1 cellular context compared by ENCODE assay signal in genomic region chr16:67872631-67873434, GRCh38.
TF ChIP-seq lines count a peak whose summit lies in the region.

Gene EDC4, plus strand, starts transcription at chr16:67873052. Its CDS starts 210 bp downstream, at chr16:67873262.

TF ChIP-seq in HepG2, 621 proteins besides CTCF, POLR2A, EP300 and RAD21 (continued from another document):
- TF ChIP-seq ZBTB2 (CRISPR knock-in tag; IDR thresholded peaks at IDR 0.05; ENCODE audit: low read depth) (peak; percentile 86), RORA (CRISPR knock-in tag; IDR thresholded peaks at IDR 0.05) (no peak), SSRP1 (CRISPR knock-in tag; IDR thresholded peaks at IDR 0.05) (peak; percentile 94; the same call in 1 of the 2 replicates), PHF20 (CRISPR knock-in tag; IDR thresholded peaks at IDR 0.05) (peak; percentile 96), ZMYM4 (CRISPR knock-in tag; IDR thresholded peaks at IDR 0.05) (peak; percentile 91), SNRNP70 (IDR thresholded peaks at IDR 0.05; ENCODE audit: low read depth, low read length) (no peak), JUND (CRISPR knock-in tag; IDR thresholded peaks at IDR 0.05) (no peak), ARID3A (IDR thresholded peaks at IDR 0.05; ENCODE audit: low read depth, low read length) (no peak), ZNF550 (CRISPR knock-in tag; IDR thresholded peaks at IDR 0.05; ENCODE audit: borderline replicate concordance) (0 out of 2 replicates have a peak, but pooled peaks have one; percentile 76), ZNF670 (CRISPR knock-in tag; IDR thresholded peaks at IDR 0.05; ENCODE audit: borderline replicate concordance) (peak; percentile 70; the same call in 1 of the 2 replicates), ZUFSP (CRISPR knock-in tag; IDR thresholded peaks at IDR 0.05; ENCODE audit: borderline replicate concordance) (no peak), ZNF383 (CRISPR knock-in tag; IDR thresholded peaks at IDR 0.05; ENCODE audit: borderline replicate concordance) (no peak), NKX3-1 (CRISPR knock-in tag; IDR thresholded peaks at IDR 0.05) (no peak), HDAC6 (IDR thresholded peaks at IDR 0.05; ENCODE audit: low read depth, low read length) (no peak), ZNF572 (CRISPR knock-in tag; IDR thresholded peaks at IDR 0.05) (peak; percentile 84; the same call in 1 of the 2 replicates), ZNF225 (CRISPR knock-in tag; IDR thresholded peaks at IDR 0.05) (0 out of 2 replicates have a peak, but pooled peaks have one; percentile 36), SCMH1 (CRISPR knock-in tag; IDR thresholded peaks at IDR 0.05; ENCODE audit: borderline replicate concordance) (no peak), ZNF850 (CRISPR knock-in tag; conservative IDR thresholded peaks at IDR 0.05) (peak; percentile 91; the same call in 1 of the 2 replicates), HHEX (CRISPR knock-in tag; IDR thresholded peaks at IDR 0.05) (peak; percentile 29; the same call in 1 of the 2 replicates), FOXA1 (IDR thresholded peaks at IDR 0.05) (no peak), FOXA1 (CRISPR knock-in tag; IDR thresholded peaks at IDR 0.05) (peak; percentile 47; the same call in 1 of the 2 replicates), RERE (CRISPR knock-in tag; IDR thresholded peaks at IDR 0.05; ENCODE audit: low read depth) (peak; percentile 77; the same call in 1 of the 2 replicates), TBL1XR1 (IDR thresholded peaks at IDR 0.05; ENCODE audit: borderline replicate concordance, low read length, partially characterized antibody) (peak; percentile 75), SIN3A (IDR thresholded peaks at IDR 0.05; ENCODE audit: borderline replicate concordance, low read depth, low read length) (peak; percentile 93), POLR2AphosphoS5 (IDR thresholded peaks at IDR 0.05; ENCODE audit: low read depth, low read length) (peak; percentile 92), ZNF792 (CRISPR knock-in tag; IDR thresholded peaks at IDR 0.05) (peak; percentile 94), U2AF1 (optimal IDR thresholded peaks at IDR 0.05; ENCODE audit: low read depth, low read length) (peak; percentile 86), HDAC1 (CRISPR knock-in tag; IDR thresholded peaks at IDR 0.05) (peak; percentile 89), ZNF253 (CRISPR knock-in tag; IDR thresholded peaks at IDR 0.05; ENCODE audit: borderline replicate concordance) (no peak; the same call in 1 of the 2 replicates), PRMT3 (CRISPR knock-in tag; IDR thresholded peaks at IDR 0.05; ENCODE audit: borderline replicate concordance, low read depth) (no peak), HMG20B (CRISPR knock-in tag; conservative IDR thresholded peaks at IDR 0.05) (peak; percentile 79), ZBTB38 (CRISPR knock-in tag; IDR thresholded peaks at IDR 0.05) (peak; percentile 96), ZNF331 (CRISPR knock-in tag; IDR thresholded peaks at IDR 0.05) (peak; percentile 89), ZSCAN25 (CRISPR knock-in tag; IDR thresholded peaks at IDR 0.05) (peak; percentile 84), SALL2 (CRISPR knock-in tag; IDR thresholded peaks at IDR 0.05) (peak; percentile 89), ZNF556 (CRISPR knock-in tag; IDR thresholded peaks at IDR 0.05; ENCODE audit: borderline replicate concordance) (peak; percentile 99), ELF3 (CRISPR knock-in tag; IDR thresholded peaks at IDR 0.05) (peak; percentile 92), ZNF749 (CRISPR knock-in tag; IDR thresholded peaks at IDR 0.05; ENCODE audit: borderline replicate concordance) (peak; percentile 84; the same call in 1 of the 2 replicates), ZBTB34 (CRISPR knock-in tag; IDR thresholded peaks at IDR 0.05) (no peak; the same call in 1 of the 2 replicates), DMAP1 (CRISPR knock-in tag; IDR thresholded peaks at IDR 0.05) (peak; percentile 93), HOXA7 (CRISPR knock-in tag; IDR thresholded peaks at IDR 0.05) (no peak), PAF1 (CRISPR knock-in tag; IDR thresholded peaks at IDR 0.05) (peak; percentile 94; the same call in 1 of the 2 replicates), SNAPC4 (CRISPR knock-in tag; IDR thresholded peaks at IDR 0.05) (no peak; the same call in 1 of the 2 replicates), KLF11 (CRISPR knock-in tag; IDR thresholded peaks at IDR 0.05) (peak; percentile 69; the same call in 1 of the 2 replicates), ZNF317 (CRISPR knock-in tag; IDR thresholded peaks at IDR 0.05) (no peak), ZNF883 (CRISPR knock-in tag; IDR thresholded peaks at IDR 0.05; ENCODE audit: not compliant biosample characterization) (peak; percentile 84), SRY (CRISPR knock-in tag; IDR thresholded peaks at IDR 0.05) (peak; percentile 92), ZNF136 (CRISPR knock-in tag; IDR thresholded peaks at IDR 0.05; ENCODE audit: low read depth) (0 out of 2 replicates have a peak, but pooled peaks have one; percentile 54), ZNF589 (CRISPR knock-in tag; conservative IDR thresholded peaks at IDR 0.05) (peak; percentile 90; the same call in 1 of the 2 replicates), ZNF660 (CRISPR knock-in tag; IDR thresholded peaks at IDR 0.05; ENCODE audit: borderline replicate concordance, low read depth) (no peak), TEAD3 (CRISPR knock-in tag; optimal IDR thresholded peaks at IDR 0.05; ENCODE audit: borderline replicate concordance) (peak; percentile 78), ELF4 (CRISPR knock-in tag; IDR thresholded peaks at IDR 0.05; ENCODE audit: borderline replicate concordance) (0 out of 2 replicates have a peak, but pooled peaks have one; percentile 54), KDM2A (CRISPR knock-in tag; IDR thresholded peaks at IDR 0.05; ENCODE audit: borderline replicate concordance, low read depth) (peak; percentile 100)
